4 cellular contexts compared by ENCODE assay signal in the genomic region with DNA sequence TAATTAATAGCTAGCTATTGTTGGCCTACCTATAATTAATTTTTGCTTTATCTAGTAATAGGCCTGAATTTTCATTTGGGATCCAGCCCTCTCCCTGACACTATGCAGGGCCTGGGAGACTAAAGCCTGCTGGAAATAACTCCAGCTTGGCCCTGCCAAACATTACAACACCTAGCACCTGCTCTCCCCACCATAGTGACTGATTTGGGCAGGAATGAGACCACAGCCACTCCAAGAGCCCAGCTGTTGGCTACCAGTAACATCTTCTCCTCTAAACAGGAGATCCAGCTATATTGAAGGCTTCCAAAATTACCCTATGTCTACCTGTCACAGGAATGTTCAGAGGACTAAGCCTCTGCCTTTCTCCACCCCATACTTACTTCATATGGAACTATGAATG.
"Had no signal": no experiment of that assay in that cellular context is flagged by ENCODE, and none has a peak within 500 bp of the region (broad histone marks: within the 10 kb centered on the region; RNA-seq: fewer than 3 reads in every experiment).

No MANE protein-coding gene starts in this region.

- H3K27ac ChIP-seq: HL-60 had no signal

- DNase-seq: IMR-90 had no signal

- H3K4me1 Mint-ChIP-seq: IgD-negative memory B cell had no signal

- H3K4me3 ChIP-seq: K562 had no signal

- H3K4me3 Mint-ChIP-seq: IgD-negative memory B cell had no signal

- H3K9me3 Mint-ChIP-seq: IgD-negative memory B cell had no signal

- H3K36me3 Mint-ChIP-seq: IgD-negative memory B cell had no signal
